Comparison of ENCODE assay signal across 5 cellular contexts in genomic region chr17:4595350-4596342, GRCh38. TPM values are rescaled to one million over a fixed set of nuclear protein-coding genes. Genes with fewer than 3 reads are reported as not detected.
"Had no signal": no experiment of that assay in that cellular context is flagged by ENCODE, and none has a peak within 500 bp of the region (broad histone marks: within the 10 kb centered on the region; RNA-seq: fewer than 3 reads in every experiment).

No MANE protein-coding gene starts in this region.

RNA-seq across cellular contexts. Expression of gene SMTNL2, which starts 11.3 kb away (rescaled TPM):
- total RNA-seq: activated CD4-positive, alpha-beta T cell treated with anti-CD3 and anti-CD28 coated beads, Interleukin-2, amount 10 ng/mL, durations not matched to agents 7 days and 5 days; lung microvascular endothelial cell; mononuclear cell had no signal

RNA-seq across cellular contexts. Expression of gene GGT6, which starts 35.3 kb away (rescaled TPM):
- total RNA-seq: activated CD4-positive, alpha-beta T cell treated with anti-CD3 and anti-CD28 coated beads, Interleukin-2, amount 10 ng/mL, durations not matched to agents 7 days and 5 days; heart left ventricle; left cardiac atrium; lung microvascular endothelial cell; mononuclear cell had no signal
- polyA plus RNA-seq: heart left ventricle had no signal

RNA-seq across cellular contexts. Expression of gene ALOX15, which starts 45.8 kb away (rescaled TPM):
- total RNA-seq: lung microvascular endothelial cell, mononuclear cell had no signal
- polyA plus RNA-seq: heart left ventricle had no signal
